In genomic region chr19:43754312-43754561, GRCh38 we compare ENCODE assay signal across 8 cellular contexts. TPM values are rescaled to one million over a fixed set of nuclear protein-coding genes. Genes with fewer than 3 reads are reported as not detected.
DNase-seq lines count a peak whose midpoint lies in the region; FAIRE-seq and TF ChIP-seq lines count a peak whose summit lies in the region.

No MANE protein-coding gene starts in this region.

- FAIRE-seq in keratinocyte (lab: Jason Lieb, UNC) (no peak), urothelium cell line (lab: Jason Lieb, UNC) (no peak), D721Med (lab: Jason Lieb, UNC) (no peak)

- H3K79me2 ChIP-seq in keratinocyte (ENCODE audit: control insufficient read depth, insufficient read depth, low read length) = peaks cover 23% of the 10 kb centered on the region

- CTCF ChIA-PET in activated CD4-positive, alpha-beta T cell treated with anti-CD3 and anti-CD28 coated beads, Interleukin-2, amount 10 ng/mL, durations not matched to agents 7 days and 5 days (lab: Charles Lee) = interaction anchor here (0.6 to 7.8 kb wide), 9 partner anchors 9 to 199 kb away, joined by 3 to 81 read pairs (median 4); no protein-coding TSS in a partner anchor

- peak overlapping the region; percentile 100 for H3K9ac ChIP-seq in keratinocyte (ENCODE audit: control insufficient read depth, extremely low read depth, insufficient read depth, low read length)

- no peak overlapping the region for H2AFZ ChIP-seq in keratinocyte (ENCODE audit: control insufficient read depth, low read length)

- H3K27ac ChIP-seq in keratinocyte (ENCODE audit: control insufficient read depth, insufficient read depth, low read length) (peak overlapping the region; percentile 100), suprapubic skin (peak overlapping the region; percentile 98)

- no peaks in the 10 kb centered on the region for H4K20me1 ChIP-seq in keratinocyte (ENCODE audit: control insufficient read depth, extremely low read depth, insufficient read depth, low read length)

- H3K27me3 Mint-ChIP-seq in activated CD4-positive, alpha-beta T cell treated with anti-CD3 and anti-CD28 coated beads, Interleukin-2, amount 10 ng/mL, durations not matched to agents 7 days and 5 days = no peaks in the 10 kb centered on the region
- no peaks in the 10 kb centered on the region for H3K27me3 Mint-ChIP-seq in activated naive CD8-positive, alpha-beta T cell

- H3K9me1 ChIP-seq in keratinocyte (ENCODE audit: control insufficient read depth, extremely low read depth, insufficient read depth, low read length) = no peaks in the 10 kb centered on the region

- H3K9me3 ChIP-seq in keratinocyte (ENCODE audit: control insufficient read depth, low read depth, low read length) (no peaks in the 10 kb centered on the region), suprapubic skin (no peaks in the 10 kb centered on the region)

- H3K36me3 Mint-ChIP-seq in activated CD4-positive, alpha-beta T cell treated with anti-CD3 and anti-CD28 coated beads, Interleukin-2, amount 10 ng/mL, durations not matched to agents 7 days and 5 days (ENCODE audit: low read depth) = peaks cover 53% of the 10 kb centered on the region
- H3K36me3 Mint-ChIP-seq in activated naive CD8-positive, alpha-beta T cell = peaks cover 16% of the 10 kb centered on the region

- dilution Hi-C loops in keratinocyte (cut with MboI; ENCODE audit: extremely low pct_ligation_motif_present, low sequenced_read_pairs) = no loop called here

- no peaks in the 10 kb centered on the region for H3K9me3 Mint-ChIP-seq in activated CD4-positive, alpha-beta T cell treated with anti-CD3 and anti-CD28 coated beads, Interleukin-2, amount 10 ng/mL, durations not matched to agents 7 days and 5 days
- H3K9me3 Mint-ChIP-seq in activated naive CD8-positive, alpha-beta T cell (ENCODE audit: low read depth) = no peaks in the 10 kb centered on the region

- TF ChIP-seq POLR2A in suprapubic skin (IDR thresholded peaks at IDR 0.05) = no peak

- TF ChIP-seq CTCF in keratinocyte (optimal IDR thresholded peaks at IDR 0.05 in 1 of 3, IDR thresholded peaks at IDR 0.05 in 1 of 3, conservative IDR thresholded peaks at IDR 0.05 in 1 of 3; ENCODE audit: extremely low read depth in 1 of 3, insufficient read depth in 2 of 3, low read length in 3 of 3) (no peak), suprapubic skin (IDR thresholded peaks at IDR 0.05) (no peak), D721Med (IDR thresholded peaks at IDR 0.05; ENCODE audit: insufficient read depth, missing control alignments) (no peak)

- H3K4me1 ChIP-seq in keratinocyte (ENCODE audit: control insufficient read depth, extremely low read depth, insufficient read depth, low read length) (peaks cover 65% of the 10 kb centered on the region), suprapubic skin (peaks cover 64% of the 10 kb centered on the region)

- H3K36me3 ChIP-seq in keratinocyte (ENCODE audit: control insufficient read depth in 2 of 2, extremely low read depth in 1 of 2, insufficient read depth in 2 of 2, low read length in 2 of 2) = peaks cover 9 to 20% of the 10 kb centered on the region in 2 experiments
- H3K36me3 ChIP-seq in suprapubic skin = peaks cover 20% of the 10 kb centered on the region

- POLR2A ChIA-PET in activated CD4-positive, alpha-beta T cell treated with anti-CD3 and anti-CD28 coated beads, Interleukin-2, amount 10 ng/mL, durations not matched to agents 7 days and 5 days (lab: Charles Lee) = interaction anchor here (0.6 to 2.1 kb wide), 2 partner anchors 11 to 86 kb away, joined by 4 to 6 read pairs; no protein-coding TSS in a partner anchor

- no peak for DNase-seq in activated CD4-positive, alpha-beta T cell treated with anti-CD3 and anti-CD28 coated beads, Interleukin-2, amount 10 ng/mL, durations not matched to agents 7 days and 5 days
- no peak for DNase-seq in activated CD4-positive, alpha-beta T cell treated with anti-CD3 and anti-CD28 coated beads, Interleukin-2, amount 50 U/mL, for 4 hours
- no peak for DNase-seq in keratinocyte (ENCODE audit: low read depth, low spot score)
- DNase-seq in suprapubic skin (ENCODE audit: low spot score in 2 of 2) = no peak
- DNase-seq in stimulated activated CD4-positive, alpha-beta T cell treated with anti-CD3 and anti-CD28 coated beads, Interleukin-4, amount 100 ng/mL, for 1 hour = no peak
- no peak for DNase-seq in urothelium cell line (ENCODE audit: low spot score)
- DNase-seq in D721Med (ENCODE audit: insufficient read length, low spot score) = no peak

- H3K4me3 Mint-ChIP-seq in activated CD4-positive, alpha-beta T cell treated with anti-CD3 and anti-CD28 coated beads, Interleukin-2, amount 10 ng/mL, durations not matched to agents 7 days and 5 days = peak overlapping the region; percentile 97
- H3K4me3 Mint-ChIP-seq in activated naive CD8-positive, alpha-beta T cell = peak overlapping the region; percentile 95

- H3K27ac Mint-ChIP-seq in activated CD4-positive, alpha-beta T cell treated with anti-CD3 and anti-CD28 coated beads, Interleukin-2, amount 10 ng/mL, durations not matched to agents 7 days and 5 days = peak overlapping the region; percentile 99
- peak overlapping the region; percentile 99 for H3K27ac Mint-ChIP-seq in activated naive CD8-positive, alpha-beta T cell

- peaks cover 57% of the 10 kb centered on the region for H3K4me1 Mint-ChIP-seq in activated CD4-positive, alpha-beta T cell treated with anti-CD3 and anti-CD28 coated beads, Interleukin-2, amount 10 ng/mL, durations not matched to agents 7 days and 5 days
- peaks cover 46% of the 10 kb centered on the region for H3K4me1 Mint-ChIP-seq in activated naive CD8-positive, alpha-beta T cell (ENCODE audit: low read depth)

- no peaks in the 10 kb centered on the region for H3K27me3 ChIP-seq in keratinocyte (ENCODE audit: control insufficient read depth, extremely low read depth, insufficient read depth, low read length)
- no peaks in the 10 kb centered on the region for H3K27me3 ChIP-seq in suprapubic skin

- peak overlapping the region; percentile 99 for H3K4me2 ChIP-seq in keratinocyte (ENCODE audit: control insufficient read depth, extremely low read depth, insufficient read depth, low read depth, low read length)

- H3K4me3 ChIP-seq in keratinocyte (ENCODE audit: control insufficient read depth in 2 of 3, extremely low read depth in 1 of 3, insufficient read depth in 2 of 3, low read depth in 1 of 3, low read length in 3 of 3) (peak overlapping the region; percentile 75 to 93 (median 85)), suprapubic skin (peak overlapping the region; percentile 70)

- 0% methylated on average over 10 of the region's 19 CpGs for WGBS in suprapubic skin

- no peak for TF ChIP-seq EP300 in suprapubic skin (IDR thresholded peaks at IDR 0.05)

RNA-seq across cellular contexts. Expression of gene SMG9, which starts 0.5 kb away (rescaled TPM):
- total RNA-seq in activated CD4-positive, alpha-beta T cell treated with anti-CD3 and anti-CD28 coated beads, Interleukin-2, amount 10 ng/mL, durations not matched to agents 7 days and 5 days = 10 to 100 TPM; 69.1 to 71.0 TPM
- polyA plus RNA-seq in keratinocyte = 12.1 to 15.6 TPM (median 14.8 TPM) in 3 replicates
- polyA plus RNA-seq in keratinocyte (2011; ENCODE audit: low read depth) = 10.6 TPM
- 7.7 and 12.0 TPM in 2 replicates for polyA plus RNA-seq in keratinocyte (2011; cell fraction: cytosol; rRNA removed)
- 53.4 and 59.6 TPM in 2 replicates for polyA plus RNA-seq in keratinocyte (2011; cell fraction: nucleus; rRNA removed)
- polyA plus RNA-seq in keratinocyte (2012; ENCODE audit: low replicate concordance) = 17.9 and 24.6 TPM in 2 replicates
- 11.7 to 17.9 TPM (median 12.4 TPM) in 3 replicates for polyA minus RNA-seq in keratinocyte
- 11.9 TPM for polyA minus RNA-seq in keratinocyte (2011; cell fraction: cytosol; rRNA and poly(A)+ RNA removed)
- 12.8 and 14.0 TPM in 2 replicates for polyA minus RNA-seq in keratinocyte (2011; cell fraction: nucleus; rRNA and poly(A)+ RNA removed)
- total RNA-seq in suprapubic skin = 10 to 100 TPM; 21.5 to 44.4 (median 30.1) TPM

RNA-seq across cellular contexts. Expression of gene KCNN4, which starts 26.5 kb away (rescaled TPM):
- 10 to 100 TPM; 31.9 to 34.5 TPM for total RNA-seq in activated CD4-positive, alpha-beta T cell treated with anti-CD3 and anti-CD28 coated beads, Interleukin-2, amount 10 ng/mL, durations not matched to agents 7 days and 5 days
- polyA plus RNA-seq in keratinocyte = 9.8 to 15.5 TPM (median 10.5 TPM) in 3 replicates
- 2.8 TPM for polyA plus RNA-seq in keratinocyte (2011; ENCODE audit: low read depth)
- polyA plus RNA-seq in keratinocyte (2011; cell fraction: cytosol; rRNA removed) = 3.3 and 4.6 TPM in 2 replicates
- 20.7 and 21.0 TPM in 2 replicates for polyA plus RNA-seq in keratinocyte (2011; cell fraction: nucleus; rRNA removed)
- 5.6 and 14.8 TPM in 2 replicates for polyA plus RNA-seq in keratinocyte (2012; ENCODE audit: low replicate concordance)
- polyA minus RNA-seq in keratinocyte = 7.9 to 28.6 TPM (median 10.3 TPM) in 3 replicates
- polyA minus RNA-seq in keratinocyte (2011; cell fraction: cytosol; rRNA and poly(A)+ RNA removed) = 11.3 TPM
- 11.3 and 11.5 TPM in 2 replicates for polyA minus RNA-seq in keratinocyte (2011; cell fraction: nucleus; rRNA and poly(A)+ RNA removed)
- total RNA-seq in suprapubic skin = 10 to 100 TPM; 26.4 to 77.9 (median 48.2) TPM

RNA-seq across cellular contexts. Expression of gene IRGC, which starts 38.4 kb away (rescaled TPM):
- total RNA-seq in activated CD4-positive, alpha-beta T cell treated with anti-CD3 and anti-CD28 coated beads, Interleukin-2, amount 10 ng/mL, durations not matched to agents 7 days and 5 days = not detected
- not detected in 3 replicates for polyA plus RNA-seq in keratinocyte
- not detected for polyA plus RNA-seq in keratinocyte (2011; ENCODE audit: low read depth)
- not detected in 2 replicates for polyA plus RNA-seq in keratinocyte (2011; cell fraction: cytosol; rRNA removed)
- polyA plus RNA-seq in keratinocyte (2011; cell fraction: nucleus; rRNA removed) = not detected in 2 replicates
- polyA plus RNA-seq in keratinocyte (2012; ENCODE audit: low replicate concordance) = not detected in 2 replicates
- not detected in 3 replicates for polyA minus RNA-seq in keratinocyte
- polyA minus RNA-seq in keratinocyte (2011; cell fraction: cytosol; rRNA and poly(A)+ RNA removed) = not detected
- polyA minus RNA-seq in keratinocyte (2011; cell fraction: nucleus; rRNA and poly(A)+ RNA removed) = not detected in 2 replicates
- total RNA-seq in suprapubic skin = not detected

RNA-seq across cellular contexts. Expression of gene LYPD5, which starts 48.0 kb away (rescaled TPM):
- under 1 TPM; 0.62 to 0.79 TPM for total RNA-seq in activated CD4-positive, alpha-beta T cell treated with anti-CD3 and anti-CD28 coated beads, Interleukin-2, amount 10 ng/mL, durations not matched to agents 7 days and 5 days
- 4.0 to 8.8 TPM (median 4.2 TPM) in 3 replicates for polyA plus RNA-seq in keratinocyte
- polyA plus RNA-seq in keratinocyte (2011; ENCODE audit: low read depth) = 46.7 TPM
- polyA plus RNA-seq in keratinocyte (2011; cell fraction: cytosol; rRNA removed) = 6.1 and 7.7 TPM in 2 replicates
- polyA plus RNA-seq in keratinocyte (2011; cell fraction: nucleus; rRNA removed) = 5.4 and 7.3 TPM in 2 replicates
- polyA plus RNA-seq in keratinocyte (2012; ENCODE audit: low replicate concordance) = 7.9 and 75.5 TPM in 2 replicates
- polyA minus RNA-seq in keratinocyte = 8.5 to 29.6 TPM (median 9.0 TPM) in 3 replicates
- polyA minus RNA-seq in keratinocyte (2011; cell fraction: cytosol; rRNA and poly(A)+ RNA removed) = 17.5 TPM
- polyA minus RNA-seq in keratinocyte (2011; cell fraction: nucleus; rRNA and poly(A)+ RNA removed) = 7.5 and 15.8 TPM in 2 replicates
- 100 to 1,000 TPM in 1 of 4 donors, 10 to 100 TPM in 3; 48.5 to 114 (median 98.5) TPM for total RNA-seq in suprapubic skin
